ENCODE assay signal across 23 cellular contexts in genomic region chr3:58713715-58714401, GRCh38. TPM values are rescaled to one million over a fixed set of nuclear protein-coding genes. Genes with fewer than 3 reads are reported as not detected.
"Had no signal": no experiment of that assay in that cellular context is flagged by ENCODE, and none has a peak within 500 bp of the region (broad histone marks: within the 10 kb centered on the region; RNA-seq: fewer than 3 reads in every experiment).

No MANE protein-coding gene starts in this region.

- H3K27ac ChIP-seq: KMS-11, SJSA1 had no signal

- H3K4me1 ChIP-seq: SJSA1 had no signal

- H3K9me3 ChIP-seq: SJSA1, SK-N-SH had no signal

- FAIRE-seq: RCC 7860 had no signal

- H3K27me3 ChIP-seq: SJSA1 had no signal

- H3K4me3 ChIP-seq: SJSA1 had no signal

- DNase-seq: IMR-90, Kasumi-1, MM.1S, NCI-H1092 treated with DMSO at 0.1 percent for 48 hours, NCI-H1436, NCI-H187, NCI-H2029, NCI-H2081 treated with DMSO at 0.1 percent for 48 hours, NCI-H2171, NCI-H226, NCI-H446, NCI-H510A, NCI-H524 treated with DMSO at 0.1 percent for 48 hours, NCI-H69, NCI-H774, Right ventricle myocardium superior, RPMI8226, SIG-M5, SK-N-SH had no signal

- H3K36me3 ChIP-seq: SJSA1 had no signal

- H3K9ac ChIP-seq: KMS-11, SK-N-SH had no signal

- H3K4me2 ChIP-seq: KMS-11, SK-N-SH had no signal

RNA-seq across cellular contexts. Expression of gene FAM3D, which starts 47.3 kb away (rescaled TPM):
- total RNA-seq: IMR-90, M059J, Right ventricle myocardium superior, SJSA1 had no signal
- polyA plus RNA-seq: IMR-90, SK-N-SH had no signal
